ENCODE assay signal across 8 cellular contexts in genomic region chr6:87472525-87473418, GRCh38. TPM values are rescaled to one million over a fixed set of nuclear protein-coding genes. Genes with fewer than 3 reads are reported as not detected.
A peak's percentile ranks its signal among the peaks of the same experiment; 100 is the strongest.
DNase-seq lines count a peak whose midpoint lies in the region; ATAC-seq lines count a peak whose summit lies in the region.

SLC35A1 (plus strand) TSS chr6:87472974; CDS start chr6:87473004, 30 bp downstream.

- POLR2A ChIA-PET in activated CD4-positive, alpha-beta T cell treated with anti-CD3 and anti-CD28 coated beads, Interleukin-2, amount 10 ng/mL, durations not matched to agents 7 days and 5 days (lab: Charles Lee), result no interaction called here

- peak; percentile 63 to 94 (median 84) for DNase-seq in C1 segment of cervical spinal cord (lab: John Stamatoyannopoulos, UW)
- peak; percentile 62 to 93 for DNase-seq in NCI-H526 (lab: John Stamatoyannopoulos, UW)
- peak; percentile 86 for DNase-seq in activated CD4-positive, alpha-beta T cell treated with anti-CD3 and anti-CD28 coated beads, Interleukin-2, amount 10 ng/mL, durations not matched to agents 7 days and 5 days
- DNase-seq in left lobe of liver (ENCODE audit: low spot score), result peak; percentile 89
- peak; percentile 87 for DNase-seq in stimulated activated CD4-positive, alpha-beta T cell treated with anti-CD3 and anti-CD28 coated beads, Interleukin-2, amount 100 ng/mL, for 24 hours

- no peaks in the 10 kb centered on the region for H3K36me3 Mint-ChIP-seq in activated CD4-positive, alpha-beta T cell treated with anti-CD3 and anti-CD28 coated beads, Interleukin-2, amount 10 ng/mL, durations not matched to agents 7 days and 5 days (ENCODE audit: low read depth)
- H3K36me3 Mint-ChIP-seq in dendritic cell treated with granulocyte-macrophage colony-stimulating factor and Interleukin-4, amounts not matched to agents 40 ng/mL and 50 ng/mL, for 4 days (ENCODE audit: low read depth), result peaks cover 14% of the 10 kb centered on the region

- H3K27me3 Mint-ChIP-seq in activated CD4-positive, alpha-beta T cell treated with anti-CD3 and anti-CD28 coated beads, Interleukin-2, amount 10 ng/mL, durations not matched to agents 7 days and 5 days, result peaks cover 9% of the 10 kb centered on the region
- no peaks in the 10 kb centered on the region for H3K27me3 Mint-ChIP-seq in dendritic cell treated with granulocyte-macrophage colony-stimulating factor and Interleukin-4, amounts not matched to agents 40 ng/mL and 50 ng/mL, for 4 days

- ATAC-seq in GM19328 (IDR thresholded peaks at IDR 0.05; ENCODE audit: unreplicated experiment) (peak; percentile 92), HG03469 (IDR thresholded peaks at IDR 0.05; ENCODE audit: unreplicated experiment) (peak; percentile 66), left lobe of liver (peak; percentile 97)

- peaks cover 22% of the 10 kb centered on the region for H3K4me1 Mint-ChIP-seq in activated CD4-positive, alpha-beta T cell treated with anti-CD3 and anti-CD28 coated beads, Interleukin-2, amount 10 ng/mL, durations not matched to agents 7 days and 5 days
- H3K4me1 Mint-ChIP-seq in dendritic cell treated with granulocyte-macrophage colony-stimulating factor and Interleukin-4, amounts not matched to agents 40 ng/mL and 50 ng/mL, for 4 days (ENCODE audit: low read depth), result peaks cover 13% of the 10 kb centered on the region

- peak within 1 kb of the TSS; percentile 92 for H3K4me3 Mint-ChIP-seq in activated CD4-positive, alpha-beta T cell treated with anti-CD3 and anti-CD28 coated beads, Interleukin-2, amount 10 ng/mL, durations not matched to agents 7 days and 5 days
- H3K4me3 Mint-ChIP-seq in dendritic cell treated with granulocyte-macrophage colony-stimulating factor and Interleukin-4, amounts not matched to agents 40 ng/mL and 50 ng/mL, for 4 days, result peak within 1 kb of the TSS; percentile 94

- peak within 1 kb of the TSS; percentile 95 for H3K27ac Mint-ChIP-seq in activated CD4-positive, alpha-beta T cell treated with anti-CD3 and anti-CD28 coated beads, Interleukin-2, amount 10 ng/mL, durations not matched to agents 7 days and 5 days
- H3K27ac Mint-ChIP-seq in dendritic cell treated with granulocyte-macrophage colony-stimulating factor and Interleukin-4, amounts not matched to agents 40 ng/mL and 50 ng/mL, for 4 days, result peak within 1 kb of the TSS; percentile 99

- CTCF ChIA-PET in activated CD4-positive, alpha-beta T cell treated with anti-CD3 and anti-CD28 coated beads, Interleukin-2, amount 10 ng/mL, durations not matched to agents 7 days and 5 days (lab: Charles Lee), result no interaction called here

- H3K9me3 Mint-ChIP-seq in activated CD4-positive, alpha-beta T cell treated with anti-CD3 and anti-CD28 coated beads, Interleukin-2, amount 10 ng/mL, durations not matched to agents 7 days and 5 days, result no peaks in the 10 kb centered on the region
- H3K9me3 Mint-ChIP-seq in dendritic cell treated with granulocyte-macrophage colony-stimulating factor and Interleukin-4, amounts not matched to agents 40 ng/mL and 50 ng/mL, for 4 days, result no peaks in the 10 kb centered on the region

- intact Hi-C loops in dendritic cell treated with granulocyte-macrophage colony-stimulating factor and Interleukin-4, amounts not matched to agents 40 ng/mL and 50 ng/mL, for 4 days (cut with micrococcal nuclease), result loop anchor here (2.0 to 10.0 kb wide), 6 partner anchors 65 to 1492 kb away; partner anchors contain the start of genes CFAP206, ORC3, RNGTT and SMIM8

RNA-seq across cellular contexts. Expression of gene SLC35A1, which starts in this region (rescaled TPM):
- total RNA-seq in activated CD4-positive, alpha-beta T cell treated with anti-CD3 and anti-CD28 coated beads, Interleukin-2, amount 10 ng/mL, durations not matched to agents 7 days and 5 days, result 10 to 100 TPM; 13.9 to 14.7 TPM
- 9.1 TPM for total RNA-seq in left lobe of liver

Comparison
In these comparisons a context has a peak if more than half of its experiments do, and no peak if none do; other contexts are left out.
1. Peak in every context shown above with its lines: DNase-seq and ATAC-seq.